Comparison of ENCODE assay signal across 9 cellular contexts in the genomic region with DNA sequence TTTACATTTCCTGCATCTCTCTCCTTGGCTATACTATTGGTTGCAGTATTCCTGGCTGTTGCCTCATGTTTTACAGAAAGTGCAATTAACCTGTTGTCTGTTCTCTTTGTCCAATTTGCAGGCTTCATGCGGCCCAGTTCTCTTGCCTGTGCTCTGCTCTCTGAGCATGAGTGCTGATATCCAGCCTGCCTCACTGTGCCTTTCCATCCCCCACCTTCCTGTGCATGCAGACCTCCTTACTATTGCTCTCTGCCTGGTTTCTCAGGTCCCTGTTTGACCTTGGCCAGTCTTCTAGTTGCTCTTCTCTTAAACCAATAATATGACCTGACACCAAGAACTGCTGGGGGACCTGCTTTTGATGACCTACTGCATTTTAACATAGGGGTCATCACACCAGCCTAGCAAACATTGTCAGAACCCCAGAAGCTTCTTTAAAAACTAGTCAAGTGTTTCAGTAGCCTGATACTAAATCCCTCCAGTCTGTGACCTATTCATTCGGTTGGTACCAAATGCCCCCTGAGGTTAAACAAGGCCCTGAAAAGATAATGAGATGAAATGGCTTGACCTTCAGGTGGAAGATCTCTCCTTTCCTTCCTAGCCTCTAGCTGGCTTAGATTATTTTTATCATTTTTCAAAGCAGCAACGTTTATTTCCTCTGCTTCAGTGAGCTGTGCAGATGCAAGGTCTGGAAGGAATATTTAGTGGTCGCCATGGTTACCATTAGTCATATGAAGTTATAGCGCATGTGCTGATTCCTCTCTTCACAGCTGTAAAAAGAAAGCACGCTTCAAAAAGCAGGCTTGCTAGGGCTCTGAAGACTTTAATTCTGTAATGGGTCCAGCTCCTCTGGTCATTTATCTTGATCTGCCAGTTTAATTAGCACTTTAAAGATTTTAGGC.
DNase-seq lines count a peak whose midpoint lies in the region; ATAC-seq and TF ChIP-seq lines count a peak whose summit lies in the region.
"Had no signal": no experiment of that assay in that cellular context is flagged by ENCODE, and none has a peak within 500 bp of the region (broad histone marks: within the 10 kb centered on the region; RNA-seq: fewer than 3 reads in every experiment).

No MANE protein-coding gene starts in this region.

- DNase-seq in RWPE1 (ENCODE audit: low spot score) (peak; percentile 80), fibroblast of pulmonary artery (ENCODE audit: low read depth) (peak; percentile 98), trophoblast cell (peak; percentile 20 to 84), NCI-H2029 (lab: John Stamatoyannopoulos, UW) (no peak), NCI-H1436 (lab: John Stamatoyannopoulos, UW) (no peak)
- DNase-seq in activated CD4-positive, CD25-positive, alpha-beta regulatory T cell treated with anti-CD3 and anti-CD28 coated beads, Interleukin-2, amount 50 U/mL, for 72 hours, result no peak

- H3K9me3 ChIP-seq in BLaER1 (no peaks in the 10 kb centered on the region), trophoblast cell (ENCODE audit: insufficient read depth, low read depth, low read length) (no peaks in the 10 kb centered on the region)
- H3K9me3 ChIP-seq: ascending aorta had no signal

- no peak overlapping the region for H2AK5ac ChIP-seq in trophoblast cell (ENCODE audit: low read length)

- CTCF ChIA-PET in RWPE1 (lab: Yijun Ruan, JAX), result interaction anchor here (0.6 kb wide), 1 partner anchor 785 kb away, joined by 3 read pairs; no protein-coding TSS in a partner anchor

- no peaks in the 10 kb centered on the region for H4K20me1 ChIP-seq in BLaER1

- no peak overlapping the region for H3K4ac ChIP-seq in trophoblast cell (ENCODE audit: low read depth, low read length)

- TF ChIP-seq CTCF in RWPE1 (conservative IDR thresholded peaks at IDR 0.05; ENCODE audit: low read depth), result no peak
- no peak for TF ChIP-seq CTCF in fibroblast of pulmonary artery (IDR thresholded peaks at IDR 0.05; ENCODE audit: low read length, missing control alignments)

- peak; percentile 56 for ATAC-seq in GM21825 (IDR thresholded peaks at IDR 0.05; ENCODE audit: unreplicated experiment)

- no peak overlapping the region for H2AFZ ChIP-seq in trophoblast cell (ENCODE audit: insufficient read depth, low read length, poor library complexity)

- H3K4me2 ChIP-seq in BLaER1 (peak overlapping the region; percentile 78), trophoblast cell (ENCODE audit: low read length) (no peak overlapping the region)

- WGBS in trophoblast cell (ENCODE audit: extremely low coverage, insufficient coverage, insufficient read length), result no CpG with 5 or more reads among the region's 6 CpGs

- H3K14ac ChIP-seq in trophoblast cell (ENCODE audit: low read length), result no peak overlapping the region

- no peaks in the 10 kb centered on the region for H3K27me3 ChIP-seq in BLaER1
- H3K27me3 ChIP-seq in trophoblast cell (ENCODE audit: insufficient read depth, low read length), result no peaks in the 10 kb centered on the region
- H3K27me3 ChIP-seq: ascending aorta had no signal

- H4K12ac ChIP-seq in trophoblast cell (ENCODE audit: low read depth, low read length), result no peak overlapping the region

- no peak overlapping the region for H2BK12ac ChIP-seq in trophoblast cell (ENCODE audit: low read length)

- H2BK120ac ChIP-seq in trophoblast cell (ENCODE audit: insufficient read depth, low read length, poor library complexity), result no peak overlapping the region

- H3K79me1 ChIP-seq in trophoblast cell (ENCODE audit: low read length), result no peaks in the 10 kb centered on the region

- H3K9ac ChIP-seq in BLaER1, result peak overlapping the region; percentile 21; the same call in 1 of the 2 replicates
- no peak overlapping the region for H3K9ac ChIP-seq in trophoblast cell (ENCODE audit: low read length)

- H3K18ac ChIP-seq in trophoblast cell (ENCODE audit: low read length), result no peak overlapping the region

- no peak overlapping the region for H3K4me3 ChIP-seq in BLaER1
- H3K4me3 ChIP-seq in fibroblast of pulmonary artery (replicated peaks; ENCODE audit: low read depth, low read length), result no peak overlapping the region
- H3K4me3 ChIP-seq in trophoblast cell (ENCODE audit: low read depth, low read length), result no peak overlapping the region
- H3K4me3 ChIP-seq: ascending aorta had no signal

- H3K27ac ChIP-seq in BLaER1 (peak overlapping the region; percentile 61), RWPE1 (peak overlapping the region; percentile 48; the same call in 1 of the 2 replicates), trophoblast cell (ENCODE audit: low read depth, low read length) (no peak overlapping the region)

- H3K36me3 ChIP-seq in BLaER1, result no peaks in the 10 kb centered on the region
- H3K36me3 ChIP-seq in trophoblast cell (ENCODE audit: control insufficient read depth in 1 of 2, insufficient read depth in 2 of 2, low read length in 2 of 2), result no peaks in the 10 kb centered on the region
- H3K36me3 ChIP-seq: ascending aorta had no signal

- no peak overlapping the region for H2BK5ac ChIP-seq in trophoblast cell (ENCODE audit: low read depth, low read length, poor library complexity)

- POLR2A ChIA-PET in RWPE1 (lab: Yijun Ruan, JAX; ENCODE audit: low non-redundant PET), result no interaction called here

- H3K79me2 ChIP-seq in trophoblast cell (ENCODE audit: control insufficient read depth, insufficient read depth, low read length, poor library complexity), result no peaks in the 10 kb centered on the region

- no peak overlapping the region for H4K91ac ChIP-seq in trophoblast cell (ENCODE audit: low read depth, low read length)

- no peak overlapping the region for H3K23ac ChIP-seq in trophoblast cell (ENCODE audit: low read length)

- peaks cover 37% of the 10 kb centered on the region for H3K4me1 ChIP-seq in BLaER1
- no peaks in the 10 kb centered on the region for H3K4me1 ChIP-seq in trophoblast cell (ENCODE audit: control insufficient read depth in 1 of 2, insufficient read depth in 2 of 2, low read length in 2 of 2)

- no peak overlapping the region for H4K8ac ChIP-seq in trophoblast cell (ENCODE audit: low read depth, low read length)

Comparison
In these comparisons a context has a peak if more than half of its experiments do, and no peak if none do; other contexts are left out.
1. DNase-seq: peak in RWPE1 (single experiment), fibroblast of pulmonary artery (single experiment) and trophoblast cell (2 of 2); none in NCI-H2029 (single experiment), NCI-H1436 (single experiment) and activated CD4-positive, CD25-positive, alpha-beta regulatory T cell treated with anti-CD3 and anti-CD28 coated beads, Interleukin-2, amount 50 U/mL, for 72 hours (single experiment).